Comparison of ENCODE assay signal across 14 cellular contexts in genomic region chr12:4379410-4379809, GRCh38. TPM values are rescaled to one million over a fixed set of nuclear protein-coding genes. Genes with fewer than 3 reads are reported as not detected.
A peak's percentile ranks its signal among the peaks of the same experiment; 100 is the strongest.
DNase-seq lines count a peak whose midpoint lies in the region; ATAC-seq and TF ChIP-seq lines count a peak whose summit lies in the region.
"Had no signal": no experiment of that assay in that cellular context is flagged by ENCODE, and none has a peak within 500 bp of the region (broad histone marks: within the 10 kb centered on the region; RNA-seq: fewer than 3 reads in every experiment).

Gene FGF23, minus strand, starts transcription at chr12:4379712. Its CDS starts 130 bp downstream, at chr12:4379582.

- H3K9ac ChIP-seq in endodermal cell (ENCODE audit: extremely low read depth, low read length, poor library complexity, severe bottlenecking): no peak within 1 kb of the TSS

- H3K4me1 Mint-ChIP-seq in endodermal cell: peaks cover 8% of the 10 kb centered on the region

- H3K36me3 ChIP-seq in endodermal cell (ENCODE audit: control insufficient read depth, insufficient read depth, low read length): no peaks in the 10 kb centered on the region
- H3K36me3 ChIP-seq: spleen had no signal

- H3K27ac Mint-ChIP-seq in endodermal cell: peak within 1 kb of the TSS; percentile 8
- H3K27ac Mint-ChIP-seq: IgD-negative memory B cell, mesothelial cell of epicardium had no signal

- 49 to 59% methylated on average over 5 to 7 of the region's 7 CpGs for whole genome bisulfite sequencing in endodermal cell (ENCODE audit: insufficient coverage in 1 of 2, insufficient read length in 1 of 2), 2 experiments

- H3K27me3 ChIP-seq in endodermal cell (ENCODE audit: control insufficient read depth, insufficient read depth, low read length, poor library complexity, severe bottlenecking): no peaks in the 10 kb centered on the region

- no peak within 1 kb of the TSS for H3K4me3 Mint-ChIP-seq in endodermal cell
- H3K4me3 Mint-ChIP-seq: IgD-negative memory B cell, mesothelial cell of epicardium had no signal

- H3K9me3 ChIP-seq in endodermal cell (ENCODE audit: control insufficient read depth, low read length): no peaks in the 10 kb centered on the region
- H3K9me3 ChIP-seq: spleen had no signal

- no peaks in the 10 kb centered on the region for H3K36me3 Mint-ChIP-seq in endodermal cell (ENCODE audit: low read depth)
- H3K36me3 Mint-ChIP-seq: IgD-negative memory B cell, mesothelial cell of epicardium had no signal

- H3K27me3 Mint-ChIP-seq in endodermal cell (ENCODE audit: insufficient read depth): peaks cover 14% of the 10 kb centered on the region

- ATAC-seq in GM18873 (IDR thresholded peaks at IDR 0.05; ENCODE audit: low FRiP score, unreplicated experiment): no peak
- ATAC-seq: activated CD4-positive, CD25-positive, alpha-beta regulatory T cell treated with anti-CD3 and anti-CD28 coated beads, Interleukin-2, amount 50 U/mL, for 24 hours had no signal

- no peak within 1 kb of the TSS for H3K27ac ChIP-seq in endodermal cell (ENCODE audit: low read depth, low read length)
- H3K27ac ChIP-seq: spleen had no signal

- in situ Hi-C loops in G401 (cut with HindIII; ENCODE audit: low sequenced_read_pairs): no loop called here

- TF ChIP-seq CTCF in endodermal cell (conservative IDR thresholded peaks at IDR 0.05): no peak

- no peak within 1 kb of the TSS for H3K4me3 ChIP-seq in endodermal cell (ENCODE audit: low read length)
- H3K4me3 ChIP-seq: spleen had no signal

- H3K9me3 Mint-ChIP-seq in endodermal cell: no peaks in the 10 kb centered on the region
- H3K9me3 Mint-ChIP-seq: IgD-negative memory B cell, mesothelial cell of epicardium had no signal

- no peaks in the 10 kb centered on the region for H3K4me1 ChIP-seq in endodermal cell (ENCODE audit: control insufficient read depth, insufficient read depth, low read length)
- H3K4me1 ChIP-seq: spleen had no signal

- peak; percentile 13 for DNase-seq in EL
- DNase-seq in M059J (ENCODE audit: low read depth): peak; percentile 19
- peak; percentile 96 for DNase-seq in endodermal cell
- DNase-seq in lung microvascular endothelial cell (ENCODE audit: low read depth in 2 of 2): peak; percentile 16 to 32
- no peak for DNase-seq in G401 (ENCODE audit: low spot score)
- no peak for DNase-seq in A172 (ENCODE audit: low spot score)
- no peak for DNase-seq in NCI-H187 treated with DMSO at 0.1 percent for 48 hours (lab: John Stamatoyannopoulos, UW)
- DNase-seq: effector CD4-positive, alpha-beta T cell; spleen; stimulated activated naive CD4-positive, alpha-beta T cell treated with Interleukin-2 at 50 U/mL for 16 hours had no signal

RNA-seq across cellular contexts. Expression of gene FGF23, which starts in this region (rescaled TPM):
- not detected in 2 replicates for total RNA-seq in M059J (2014; rRNA removed; shearing (Covaris generic))
- total RNA-seq in endodermal cell (under 1 TPM; 0.33 to 0.44 TPM), lung microvascular endothelial cell (not detected in 2 replicates)
- polyA plus RNA-seq in endodermal cell (2013, experiment 1 of 2): 0.39 TPM
- polyA plus RNA-seq in endodermal cell (2013, experiment 2 of 2): 0.29 TPM
- not detected in 2 replicates for total RNA-seq in G401 (2014; rRNA removed; shearing (Covaris generic))
- not detected in 2 replicates for total RNA-seq in A172 (2014; rRNA removed; shearing (Covaris generic))
- total RNA-seq: mesothelial cell of epicardium, spleen had no signal
- polyA plus RNA-seq: IgD-negative memory B cell had no signal

Comparison
In these comparisons a context has a peak if more than half of its experiments do, and no peak if none do; other contexts are left out.
1. Peak in DNase-seq in M059J; RNA of the gene not detected or under 1 TPM.
2. Peak in DNase-seq in endodermal cell; RNA of the gene not detected or under 1 TPM.
3. Peak in DNase-seq in lung microvascular endothelial cell; RNA of the gene not detected or under 1 TPM.